In genomic region chr4:114017120-114017917, GRCh38 we compare ENCODE assay signal across 28 cellular contexts. TPM values are rescaled to one million over a fixed set of nuclear protein-coding genes. Genes with fewer than 3 reads are reported as not detected.
DNase-seq lines count a peak whose midpoint lies in the region; ATAC-seq and TF ChIP-seq lines count a peak whose summit lies in the region.
"Had no signal": no experiment of that assay in that cellular context is flagged by ENCODE, and none has a peak within 500 bp of the region (broad histone marks: within the 10 kb centered on the region; RNA-seq: fewer than 3 reads in every experiment).

No MANE protein-coding gene starts in this region.

- H3K9me3 ChIP-seq in mammary epithelial cell (replicated peaks; ENCODE audit: insufficient read depth, low read length) = no peaks in the 10 kb centered on the region
- H3K9me3 ChIP-seq: MG63, ovary, suprapubic skin had no signal

- H3K27me3 Mint-ChIP-seq in activated naive CD8-positive, alpha-beta T cell treated with anti-CD3 and anti-CD28 coated beads, Interleukin-2, amount 50 U/mL, for 24 hours = no peaks in the 10 kb centered on the region
- H3K27me3 Mint-ChIP-seq in activated naive CD8-positive, alpha-beta T cell treated with anti-CD3 and anti-CD28 coated beads for 36 hours = no peaks in the 10 kb centered on the region
- no peaks in the 10 kb centered on the region for H3K27me3 Mint-ChIP-seq in nephron progenitor cell (ENCODE audit: low read depth, poor library complexity)
- H3K27me3 Mint-ChIP-seq: CD4-positive, alpha-beta T cell had no signal

- H4K20me1 ChIP-seq in mammary epithelial cell (ENCODE audit: insufficient read depth, low read length) = no peaks in the 10 kb centered on the region

- peak overlapping the region; percentile 38 for H3K4me2 ChIP-seq in mammary epithelial cell (ENCODE audit: insufficient read depth, low read depth, low read length)

- BruUV-seq in mammary epithelial cell (replicated peaks; lab: Mats Ljungman, UMichigan) = no TSS peak

- H3K9me3 Mint-ChIP-seq in activated naive CD8-positive, alpha-beta T cell treated with anti-CD3 and anti-CD28 coated beads, Interleukin-2, amount 50 U/mL, for 24 hours = no peaks in the 10 kb centered on the region
- no peaks in the 10 kb centered on the region for H3K9me3 Mint-ChIP-seq in activated naive CD8-positive, alpha-beta T cell treated with anti-CD3 and anti-CD28 coated beads for 36 hours
- no peaks in the 10 kb centered on the region for H3K9me3 Mint-ChIP-seq in nephron progenitor cell
- H3K9me3 Mint-ChIP-seq: activated B cell treated with CpG ODN at 0.5 μM for 24 hours; CD4-positive, alpha-beta T cell had no signal

- dilution Hi-C loops in mammary epithelial cell (cut with HindIII; ENCODE audit: low sequenced_read_pairs) = no loop called here

- no peak overlapping the region for H3K9ac ChIP-seq in mammary epithelial cell (ENCODE audit: insufficient read depth, low read length)

- no peaks in the 10 kb centered on the region for H3K79me2 ChIP-seq in mammary epithelial cell (ENCODE audit: insufficient read depth, low read length)

- H3K4me3 Mint-ChIP-seq in activated naive CD8-positive, alpha-beta T cell treated with anti-CD3 and anti-CD28 coated beads, Interleukin-2, amount 50 U/mL, for 24 hours = no peak overlapping the region
- H3K4me3 Mint-ChIP-seq in activated naive CD8-positive, alpha-beta T cell treated with anti-CD3 and anti-CD28 coated beads for 36 hours = no peak overlapping the region
- H3K4me3 Mint-ChIP-seq in nephron progenitor cell = no peak overlapping the region
- H3K4me3 Mint-ChIP-seq: activated B cell treated with CpG ODN at 0.5 μM for 24 hours; brain; CD4-positive, alpha-beta T cell had no signal

- H3K4me1 ChIP-seq in mammary epithelial cell (ENCODE audit: insufficient read depth, low read length) = peaks cover 42% of the 10 kb centered on the region
- H3K4me1 ChIP-seq: adrenal gland, suprapubic skin had no signal

- peak overlapping the region; percentile 31 for H3K27ac Mint-ChIP-seq in activated naive CD8-positive, alpha-beta T cell treated with anti-CD3 and anti-CD28 coated beads, Interleukin-2, amount 50 U/mL, for 24 hours
- no peak overlapping the region for H3K27ac Mint-ChIP-seq in activated naive CD8-positive, alpha-beta T cell treated with anti-CD3 and anti-CD28 coated beads for 36 hours
- H3K27ac Mint-ChIP-seq in nephron progenitor cell = no peak overlapping the region
- H3K27ac Mint-ChIP-seq: activated B cell treated with CpG ODN at 0.5 μM for 24 hours; brain; CD4-positive, alpha-beta T cell had no signal

- H3K36me3 ChIP-seq in mammary epithelial cell (ENCODE audit: insufficient read depth, low read length) = no peaks in the 10 kb centered on the region
- H3K36me3 ChIP-seq: adrenal gland, MG63, ovary, suprapubic skin had no signal

- ATAC-seq in activated naive CD8-positive, alpha-beta T cell treated with anti-CD3 and anti-CD28 coated beads, Interleukin-2, amount 50 U/mL, for 24 hours = no peak
- no peak for ATAC-seq in HG03095 (IDR thresholded peaks at IDR 0.05; ENCODE audit: unreplicated experiment)
- ATAC-seq: left cardiac atrium had no signal

- CTCF ChIA-PET in mammary epithelial cell (lab: Charles Lee; ENCODE audit: low non-redundant PET) = no interaction called here

- intact Hi-C loops in mammary epithelial cell (cut with micrococcal nuclease) = no loop called here

- H3K4me1 Mint-ChIP-seq in activated naive CD8-positive, alpha-beta T cell treated with anti-CD3 and anti-CD28 coated beads, Interleukin-2, amount 50 U/mL, for 24 hours = peaks cover 1% of the 10 kb centered on the region
- H3K4me1 Mint-ChIP-seq in activated naive CD8-positive, alpha-beta T cell treated with anti-CD3 and anti-CD28 coated beads for 36 hours = peaks cover 5% of the 10 kb centered on the region
- H3K4me1 Mint-ChIP-seq in nephron progenitor cell = no peaks in the 10 kb centered on the region

- TF ChIP-seq POLR2A in NB4 (IDR thresholded peaks at IDR 0.05; ENCODE audit: extremely low read depth, insufficient read length) = no peak

- H3K36me3 Mint-ChIP-seq in activated naive CD8-positive, alpha-beta T cell treated with anti-CD3 and anti-CD28 coated beads, Interleukin-2, amount 50 U/mL, for 24 hours (ENCODE audit: low read depth) = no peaks in the 10 kb centered on the region
- no peaks in the 10 kb centered on the region for H3K36me3 Mint-ChIP-seq in activated naive CD8-positive, alpha-beta T cell treated with anti-CD3 and anti-CD28 coated beads for 36 hours
- no peaks in the 10 kb centered on the region for H3K36me3 Mint-ChIP-seq in nephron progenitor cell (ENCODE audit: low read depth)
- H3K36me3 Mint-ChIP-seq: brain had no signal

- in situ Hi-C loops in mammary epithelial cell (cut with MboI; ENCODE audit: low sequenced_read_pairs in 2 of 2) = no loop called here

- H3K4me3 ChIP-seq in NB4 (ENCODE audit: low read depth, low read length) = no peak overlapping the region
- H3K4me3 ChIP-seq in mammary epithelial cell (replicated peaks in 1 of 3; ENCODE audit: insufficient read depth in 1 of 3, low read depth in 2 of 3, low read length in 3 of 3) = no peak overlapping the region
- H3K4me3 ChIP-seq: adrenal gland, dorsolateral prefrontal cortex, MG63, ovary, suprapubic skin had no signal

- WGBS in mammary epithelial cell (ENCODE audit: low coverage, missing lambda C conversion rate) = 58% methylated on average over 4 of the region's 4 CpGs

- TF ChIP-seq CTCF in NB4 (IDR thresholded peaks at IDR 0.05; ENCODE audit: low read depth, low read length) (no peak), mammary epithelial cell (conservative IDR thresholded peaks at IDR 0.05 in 1 of 2, IDR thresholded peaks at IDR 0.05 in 1 of 2; ENCODE audit: extremely low read depth in 1 of 2, insufficient read depth in 1 of 2, low read depth in 1 of 2, low read length in 2 of 2) (no peak), nephron progenitor cell (IDR thresholded peaks at IDR 0.05) (no peak)

- DNase-seq in activated naive CD8-positive, alpha-beta T cell treated with anti-CD3 and anti-CD28 coated beads, Interleukin-2, amount 50 U/mL, for 24 hours = no peak
- DNase-seq in activated naive CD8-positive, alpha-beta T cell treated with anti-CD3 and anti-CD28 coated beads for 36 hours = no peak
- DNase-seq in NB4 (ENCODE audit: low read depth) (peak; percentile 5), mammary epithelial cell (peak; percentile 53), D341Med (ENCODE audit: low spot score) (no peak), nephron progenitor cell (no peak), OCI-M2 (lab: John Stamatoyannopoulos, UW; ENCODE audit: unreplicated experiment) (no peak)
- DNase-seq: activated B cell treated with CpG ODN at 0.5 μM for 24 hours; activated naive CD4-positive, alpha-beta T cell treated with Interleukin-2 at 50 U/mL for 16 hours; adrenal gland; CD4-positive, alpha-beta T cell; dorsolateral prefrontal cortex; KBM-7; left cardiac atrium; mesenchymal stem cell; MG63; NCI-H1436 treated with DMSO at 0.1 percent for 48 hours; NCI-H2081 treated with DMSO at 0.1 percent for 48 hours; NCI-H2227 treated with DMSO at 0.1 percent for 48 hours; NCI-H526; ovary; RPMI8226; small intestine; stimulated activated naive CD4-positive, alpha-beta T cell treated with Interleukin-2 at 50 U/mL for 16 hours had no signal

- peak overlapping the region; percentile 58 for H2AFZ ChIP-seq in mammary epithelial cell (ENCODE audit: low read depth, low read length)

- H3K27me3 ChIP-seq in mammary epithelial cell (ENCODE audit: insufficient read depth, low read length) = no peaks in the 10 kb centered on the region
- H3K27me3 ChIP-seq: adrenal gland, dorsolateral prefrontal cortex, MG63, ovary, suprapubic skin had no signal

- H3K27ac ChIP-seq in mammary epithelial cell (ENCODE audit: insufficient read depth, low read depth, low read length) = peak overlapping the region; percentile 53
- H3K27ac ChIP-seq: adrenal gland, dorsolateral prefrontal cortex, ovary, suprapubic skin had no signal

RNA-seq across cellular contexts. Expression of gene ARSJ, which starts 37.9 kb away (rescaled TPM):
- not detected for total RNA-seq in activated naive CD8-positive, alpha-beta T cell treated with anti-CD3 and anti-CD28 coated beads for 36 hours
- total RNA-seq in mammary epithelial cell = 10 to 100 TPM; 35.8 to 39.8 TPM
- 11.3 TPM for polyA plus RNA-seq in mammary epithelial cell
- 19.7 TPM for polyA minus RNA-seq in mammary epithelial cell
- total RNA-seq: activated B cell treated with CpG ODN at 0.5 μM for 24 hours; CD4-positive, alpha-beta T cell; T-helper 1 cell treated with Interleukin-12 subunit alpha and Interleukin-12 subunit beta and Interleukin-4 antibody, amounts not matched to agents 30 ng/mL and 1 ng/mL, for 36 hours had no signal

Comparison
In these comparisons a context has a peak if more than half of its experiments do, and no peak if none do; other contexts are left out.
1. DNase-seq: peak in NB4 (single experiment) and mammary epithelial cell (single experiment); none in activated naive CD8-positive, alpha-beta T cell treated with anti-CD3 and anti-CD28 coated beads, Interleukin-2, amount 50 U/mL, for 24 hours (single experiment), activated naive CD8-positive, alpha-beta T cell treated with anti-CD3 and anti-CD28 coated beads for 36 hours (single experiment), D341Med (single experiment), nephron progenitor cell (single experiment) and OCI-M2 (single experiment).
2. RNA of gene ARSJ, which starts 37.9 kb away (total RNA-seq): 35.8 to 39.8 TPM in mammary epithelial cell; not detected in activated naive CD8-positive, alpha-beta T cell treated with anti-CD3 and anti-CD28 coated beads for 36 hours; every median in the first group is over 10 times any median in the second.